In the genomic region with DNA sequence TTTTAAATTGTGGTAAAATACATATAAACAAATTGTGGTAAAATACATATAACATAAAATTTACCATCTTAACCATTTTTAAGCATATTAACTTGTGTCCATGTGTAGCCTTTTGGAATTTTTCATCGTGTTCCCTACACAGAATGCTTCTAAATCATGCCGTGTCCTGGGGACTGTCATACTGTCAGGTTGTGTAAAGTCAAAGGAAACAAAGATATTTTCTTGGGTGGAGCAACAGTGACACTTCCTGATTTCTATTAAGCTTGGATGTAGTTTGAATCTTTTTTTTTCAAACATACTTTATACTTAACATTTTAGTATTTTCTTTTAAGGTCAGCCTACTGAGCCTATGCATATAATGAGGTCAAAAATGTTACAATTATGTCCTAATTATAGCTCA, we compare ENCODE assay signal across 19 cellular contexts. TPM values are rescaled to one million over a fixed set of nuclear protein-coding genes. Genes with fewer than 3 reads are reported as not detected.
DNase-seq lines count a peak whose midpoint lies in the region; ATAC-seq and TF ChIP-seq lines count a peak whose summit lies in the region.
"Had no signal": no experiment of that assay in that cellular context is flagged by ENCODE, and none has a peak within 500 bp of the region (broad histone marks: within the 10 kb centered on the region; RNA-seq: fewer than 3 reads in every experiment).

No MANE protein-coding gene starts in this region.

- 59% methylated on average over 2 of the region's 2 CpGs for WGBS in hepatocyte (ENCODE audit: low lambda C conversion rate, missing lambda C conversion rate)

- peak overlapping the region; percentile 70 for H3K27ac ChIP-seq in hepatocyte
- H3K27ac ChIP-seq: BLaER1, SJSA1 had no signal

- H3K4me1 Mint-ChIP-seq in stimulated activated effector memory CD8-positive, alpha-beta T cell treated with anti-CD3 and anti-CD28 coated beads, Interleukin-12 subunit alpha, Interleukin-12 subunit beta, amount 100 ng/mL, for 72 hours: peaks cover 5% of the 10 kb centered on the region

- no peaks in the 10 kb centered on the region for H3K9me3 ChIP-seq in hepatocyte (ENCODE audit: low read depth)
- H3K9me3 ChIP-seq: BLaER1, SJSA1 had no signal

- H3K36me3 ChIP-seq in hepatocyte (replicated peaks; ENCODE audit: insufficient read depth, low read depth): no peaks in the 10 kb centered on the region
- H3K36me3 ChIP-seq: SJSA1 had no signal

- no peak overlapping the region for H3K4me3 ChIP-seq in hepatocyte
- H3K4me3 ChIP-seq: BLaER1, SJSA1 had no signal

- H2AFZ ChIP-seq in hepatocyte: no peak overlapping the region

- ATAC-seq in stimulated activated effector memory CD8-positive, alpha-beta T cell treated with anti-CD3 and anti-CD28 coated beads, Interleukin-12 subunit alpha, Interleukin-12 subunit beta, amount 100 ng/mL, for 72 hours: no peak
- ATAC-seq in HG03378 (IDR thresholded peaks at IDR 0.05; ENCODE audit: unreplicated experiment): no peak

- no peak overlapping the region for H3K4me2 ChIP-seq in hepatocyte
- H3K4me2 ChIP-seq: BLaER1 had no signal

- no peaks in the 10 kb centered on the region for H3K79me2 ChIP-seq in hepatocyte

- H4K20me1 ChIP-seq in hepatocyte (ENCODE audit: insufficient read depth, poor library complexity, severe bottlenecking): no peaks in the 10 kb centered on the region
- H4K20me1 ChIP-seq: BLaER1 had no signal

- H3K9me2 ChIP-seq in hepatocyte (replicated peaks; ENCODE audit: insufficient read depth): no peaks in the 10 kb centered on the region

- peaks cover 4% of the 10 kb centered on the region for H3K36me3 Mint-ChIP-seq in stimulated activated effector memory CD8-positive, alpha-beta T cell treated with anti-CD3 and anti-CD28 coated beads, Interleukin-12 subunit alpha, Interleukin-12 subunit beta, amount 100 ng/mL, for 72 hours
- H3K36me3 Mint-ChIP-seq: WTC11 had no signal

- no peaks in the 10 kb centered on the region for H3K27me3 ChIP-seq in hepatocyte
- H3K27me3 ChIP-seq: BLaER1, SJSA1 had no signal

- peaks cover 4% of the 10 kb centered on the region for H3K4me1 ChIP-seq in hepatocyte (ENCODE audit: insufficient read depth)
- H3K4me1 ChIP-seq: SJSA1 had no signal

- H3K4me3 Mint-ChIP-seq in stimulated activated effector memory CD8-positive, alpha-beta T cell treated with anti-CD3 and anti-CD28 coated beads, Interleukin-12 subunit alpha, Interleukin-12 subunit beta, amount 100 ng/mL, for 72 hours: no peak overlapping the region
- H3K4me3 Mint-ChIP-seq: activated naive CD4-positive, alpha-beta T cell treated with anti-CD3 and anti-CD28 coated beads, Interleukin-2, amount 50 U/mL, for 24 hours; endodermal cell; T-helper 1 cell treated with Interleukin-12 subunit alpha and Interleukin-12 subunit beta and Interleukin-4 antibody, amounts not matched to agents 30 μg/mL and 1 μg/mL, for 36 hours; WTC11 had no signal

- H3K27ac Mint-ChIP-seq in stimulated activated effector memory CD8-positive, alpha-beta T cell treated with anti-CD3 and anti-CD28 coated beads, Interleukin-12 subunit alpha, Interleukin-12 subunit beta, amount 100 ng/mL, for 72 hours: peak overlapping the region; percentile 50
- H3K27ac Mint-ChIP-seq: activated naive CD4-positive, alpha-beta T cell treated with anti-CD3 and anti-CD28 coated beads, Interleukin-2, amount 50 U/mL, for 24 hours; endodermal cell; T-helper 1 cell treated with Interleukin-12 subunit alpha and Interleukin-12 subunit beta and Interleukin-4 antibody, amounts not matched to agents 30 μg/mL and 1 μg/mL, for 36 hours had no signal

- no peaks in the 10 kb centered on the region for H3K9me3 Mint-ChIP-seq in stimulated activated effector memory CD8-positive, alpha-beta T cell treated with anti-CD3 and anti-CD28 coated beads, Interleukin-12 subunit alpha, Interleukin-12 subunit beta, amount 100 ng/mL, for 72 hours
- H3K9me3 Mint-ChIP-seq: activated naive CD4-positive, alpha-beta T cell treated with anti-CD3 and anti-CD28 coated beads, Interleukin-2, amount 50 U/mL, for 24 hours; endodermal cell; T-helper 1 cell treated with Interleukin-12 subunit alpha and Interleukin-12 subunit beta and Interleukin-4 antibody, amounts not matched to agents 30 μg/mL and 1 μg/mL, for 36 hours; WTC11 had no signal

- DNase-seq in SKM-1 treated with dmso at 0.1 percent for 144 hours (lab: John Stamatoyannopoulos, UW; ENCODE audit: unreplicated experiment): peak; percentile 23
- DNase-seq in SKM-1 (lab: John Stamatoyannopoulos, UW; ENCODE audit: unreplicated experiment): no peak
- DNase-seq in NOMO-1 treated with DMSO at 0.1 percent for 48 hours (lab: John Stamatoyannopoulos, UW; ENCODE audit: unreplicated experiment): peak; percentile 34
- DNase-seq in hepatocyte (ENCODE audit: low spot score): no peak
- no peak for DNase-seq in stimulated activated effector memory CD8-positive, alpha-beta T cell treated with anti-CD3 and anti-CD28 coated beads, Interleukin-12 subunit alpha, Interleukin-12 subunit beta, amount 100 ng/mL, for 72 hours (ENCODE audit: low spot score in 2 of 2)
- DNase-seq in NCI-H748 treated with DMSO at 0.1 percent for 48 hours (lab: John Stamatoyannopoulos, UW): no peak
- DNase-seq in NCI-H1417 treated with DMSO at 0.1 percent for 48 hours (lab: John Stamatoyannopoulos, UW): no peak
- DNase-seq: ACHN, EL, endodermal cell, HCEC 1CT, NCI-H2029, NCI-H2227 treated with DMSO at 0.1 percent for 48 hours had no signal

- no peak for TF ChIP-seq CTCF in hepatocyte (IDR thresholded peaks at IDR 0.05; ENCODE audit: poor library complexity)

RNA-seq across cellular contexts. Expression of a gene that starts 32.3 kb away (rescaled TPM):
- total RNA-seq in hepatocyte: 9.1 and 17.7 TPM in 2 replicates
- 6.6 and 7.1 TPM in 2 replicates for polyA plus RNA-seq in hepatocyte

RNA-seq across cellular contexts. Expression of a gene that starts 54.1 kb away (rescaled TPM):
- total RNA-seq in hepatocyte: 0.12 and 1.7 TPM in 2 replicates
- polyA plus RNA-seq in hepatocyte: 0.22 and 0.56 TPM in 2 replicates
- total RNA-seq: endodermal cell had no signal

Comparison
In these comparisons a context has a peak if more than half of its experiments do, and no peak if none do; other contexts are left out.
1. DNase-seq: peak in SKM-1 treated with dmso at 0.1 percent for 144 hours (single experiment) and NOMO-1 treated with DMSO at 0.1 percent for 48 hours (single experiment); none in SKM-1 (single experiment), hepatocyte (single experiment), stimulated activated effector memory CD8-positive, alpha-beta T cell treated with anti-CD3 and anti-CD28 coated beads, Interleukin-12 subunit alpha, Interleukin-12 subunit beta, amount 100 ng/mL, for 72 hours (0 of 2), NCI-H748 treated with DMSO at 0.1 percent for 48 hours (single experiment) and NCI-H1417 treated with DMSO at 0.1 percent for 48 hours (single experiment).